9 cellular contexts compared by ENCODE assay signal in genomic region chr15:88852476-88852875, GRCh38. TPM values are rescaled to one million over a fixed set of nuclear protein-coding genes. Genes with fewer than 3 reads are reported as not detected.
"Had no signal": no experiment of that assay in that cellular context is flagged by ENCODE, and none has a peak within 500 bp of the region (broad histone marks: within the 10 kb centered on the region; RNA-seq: fewer than 3 reads in every experiment).

No MANE protein-coding gene starts in this region.

- ATAC-seq: GM12878 had no signal

- H3K4me3 ChIP-seq: GM12878 had no signal

- FAIRE-seq: G401.6, GM12878, GM12891, GM12892, GM18507, GM19239 had no signal

- DNase-seq: GDM1, GF-D8 had no signal

RNA-seq across cellular contexts. Expression of gene ACAN, which starts 49.2 kb away (rescaled TPM):
- total RNA-seq: G401, GM12878 had no signal
- polyA plus RNA-seq: GM12878 had no signal
